In genomic region chr6:29696147-29697129, GRCh38 we compare ENCODE assay signal across 9 cellular contexts.
DNase-seq lines count a peak whose midpoint lies in the region; ATAC-seq and TF ChIP-seq lines count a peak whose summit lies in the region.
"Had no signal": no experiment of that assay in that cellular context is flagged by ENCODE, and none has a peak within 500 bp of the region (broad histone marks: within the 10 kb centered on the region; RNA-seq: fewer than 3 reads in every experiment).

No MANE protein-coding gene starts in this region.

- H3K79me2 ChIP-seq in DND-41 (ENCODE audit: insufficient read depth, low read length) (no peaks in the 10 kb centered on the region), KMS-11 (ENCODE audit: insufficient read depth, low read depth) (no peaks in the 10 kb centered on the region)

- no peaks in the 10 kb centered on the region for H3K4me1 ChIP-seq in DND-41 (ENCODE audit: insufficient read depth, low read length)
- no peaks in the 10 kb centered on the region for H3K4me1 ChIP-seq in KMS-11 (ENCODE audit: low read depth, poor library complexity, severe bottlenecking)

- H3K4me3 ChIP-seq in DND-41 (ENCODE audit: low read depth in 1 of 2, low read length in 2 of 2) (no peak overlapping the region), KMS-11 (IDR thresholded peaks at IDR 0.05; ENCODE audit: insufficient read depth, low read depth, low read length) (no peak overlapping the region), cardiac fibroblast (replicated peaks in 1 of 2; ENCODE audit: low read depth in 2 of 2, low read length in 2 of 2) (no peak overlapping the region)

- no peak overlapping the region for H3K9ac ChIP-seq in DND-41 (ENCODE audit: low read depth, low read length)
- H3K9ac ChIP-seq in KMS-11 = no peak overlapping the region

- H3K27ac ChIP-seq in DND-41 (ENCODE audit: low read length) (no peak overlapping the region), KMS-11 (no peak overlapping the region)

- H3K4me2 ChIP-seq in DND-41 (ENCODE audit: insufficient read depth, low read length) (no peak overlapping the region), KMS-11 (no peak overlapping the region)

- no peaks in the 10 kb centered on the region for H3K36me3 ChIP-seq in DND-41 (ENCODE audit: insufficient read depth, low read length)
- no peaks in the 10 kb centered on the region for H3K36me3 ChIP-seq in KMS-11 (ENCODE audit: insufficient read depth)

- no peak for DNase-seq in DND-41
- DNase-seq in cardiac fibroblast (ENCODE audit: low read depth in 2 of 2) = peak; percentile 16 to 42
- DNase-seq in midbrain (lab: John Stamatoyannopoulos, UW) = peak; percentile 4
- no peak for DNase-seq in cerebellar nuclear complex (lab: John Stamatoyannopoulos, UW)
- no peak for DNase-seq in stimulated activated CD4-positive, alpha-beta T cell treated with anti-CD3 and anti-CD28 coated beads, Interleukin-1b, Interleukin-23, amount 100 ng/mL, for 48 hours
- DNase-seq: GOT3 had no signal

- H4K20me1 ChIP-seq in DND-41 (ENCODE audit: insufficient read depth, low read length) = no peaks in the 10 kb centered on the region
- H4K20me1 ChIP-seq in KMS-11 (ENCODE audit: insufficient read depth) = no peaks in the 10 kb centered on the region

- H3K27me3 ChIP-seq in DND-41 (ENCODE audit: insufficient read depth, low read length, poor library complexity) = peaks cover 3% of the 10 kb centered on the region
- H3K27me3 ChIP-seq in KMS-11 (ENCODE audit: insufficient read depth, low read depth) = no peaks in the 10 kb centered on the region

- ATAC-seq in DND-41 (ENCODE audit: insufficient read depth, low read depth) (no peak), GM21786 (IDR thresholded peaks at IDR 0.05; ENCODE audit: unreplicated experiment) (no peak), GM19324 (IDR thresholded peaks at IDR 0.05; ENCODE audit: low FRiP score, unreplicated experiment) (no peak)

- H3K9me3 ChIP-seq in DND-41 (ENCODE audit: insufficient read depth, low read length, severe bottlenecking) = no peaks in the 10 kb centered on the region

- H2AFZ ChIP-seq in DND-41 (ENCODE audit: low read depth, low read length) (no peak overlapping the region), KMS-11 (ENCODE audit: low read depth) (no peak overlapping the region)

- TF ChIP-seq CTCF in DND-41 (IDR thresholded peaks at IDR 0.05; ENCODE audit: borderline replicate concordance, extremely low read depth, low read length, poor library complexity, severe bottlenecking) (peak; percentile 55), KMS-11 (conservative IDR thresholded peaks at IDR 0.05; ENCODE audit: low read depth, low read length) (peak; percentile 50), cardiac fibroblast (IDR thresholded peaks at IDR 0.05; ENCODE audit: low read depth, low read length) (peak; percentile 73)

Comparison
In these comparisons a context has a peak if more than half of its experiments do, and no peak if none do; other contexts are left out.
1. DNase-seq: peak in cardiac fibroblast (2 of 2) and midbrain (single experiment); none in DND-41 (single experiment), cerebellar nuclear complex (0 of 2) and stimulated activated CD4-positive, alpha-beta T cell treated with anti-CD3 and anti-CD28 coated beads, Interleukin-1b, Interleukin-23, amount 100 ng/mL, for 48 hours (single experiment).
2. Peak in every context shown above with its lines, with median percentiles within 50 percentile points of each other: CTCF ChIP-seq.